ENCODE assay signal across 9 cellular contexts in the genomic region with DNA sequence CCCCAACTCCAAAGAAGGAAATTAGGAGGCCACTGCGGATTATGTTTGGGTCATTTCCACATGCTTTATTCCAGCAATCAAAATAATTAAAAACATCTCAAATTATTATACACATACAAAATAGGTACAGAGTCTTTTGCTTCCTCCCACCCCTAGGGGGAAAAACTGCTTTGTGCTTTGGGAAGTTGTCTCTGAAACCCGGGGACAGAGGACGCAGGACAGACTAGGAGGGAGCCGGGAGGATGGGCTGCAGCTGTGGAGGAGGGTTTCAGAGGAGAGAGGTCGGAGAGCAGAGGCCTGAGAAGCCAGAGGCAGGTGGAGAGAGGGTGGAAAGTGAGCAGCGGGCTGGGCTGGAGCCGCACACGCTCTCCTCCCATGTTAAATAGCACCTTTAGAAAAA. TPM values are rescaled to one million over a fixed set of nuclear protein-coding genes. Genes with fewer than 3 reads are reported as not detected.
DNase-seq lines count a peak whose midpoint lies in the region; ATAC-seq, FAIRE-seq and TF ChIP-seq lines count a peak whose summit lies in the region.
"Had no signal": no experiment of that assay in that cellular context is flagged by ENCODE, and none has a peak within 500 bp of the region (broad histone marks: within the 10 kb centered on the region; RNA-seq: fewer than 3 reads in every experiment).

No MANE protein-coding gene starts in this region.

- ATAC-seq in lower lobe of right lung (no peak), left colon (no peak), HG02884 (IDR thresholded peaks at IDR 0.05; ENCODE audit: unreplicated experiment) (no peak), GM21737 (IDR thresholded peaks at IDR 0.05; ENCODE audit: unreplicated experiment) (no peak)

- H3K9me3 Mint-ChIP-seq in activated naive CD8-positive, alpha-beta T cell treated with anti-CD3 and anti-CD28 coated beads for 36 hours, result no peaks in the 10 kb centered on the region

- peaks cover 12% of the 10 kb centered on the region for H3K4me1 Mint-ChIP-seq in activated naive CD8-positive, alpha-beta T cell treated with anti-CD3 and anti-CD28 coated beads for 36 hours

- intact Hi-C loops in lower lobe of right lung (cut with DNase I), result no loop called here
- intact Hi-C loops in left colon (cut with DNase I, micrococcal nuclease), result no loop called here

- POLR2A ChIA-PET in AG04450 (lab: Yijun Ruan, JAX), result interaction anchor here (0.7 kb wide), 2 partner anchors 11 to 133 kb away, joined by 5 to 9 read pairs; no protein-coding TSS in a partner anchor

- H3K27ac ChIP-seq in AG04450 (ENCODE audit: low read depth, low read length) (peak overlapping the region; percentile 98), lower lobe of right lung (no peak overlapping the region)

- no peak overlapping the region for H3K4me3 ChIP-seq in AG04450 (ENCODE audit: low read depth, low read length)
- H3K4me3 ChIP-seq in HFF-Myc (replicated peaks; ENCODE audit: low read depth, low read length), result no peak overlapping the region
- peak overlapping the region; percentile 1 for H3K4me3 ChIP-seq in lower lobe of right lung

- CTCF ChIA-PET in AG04450 (lab: Charles Lee), result no interaction called here

- peaks cover 10% of the 10 kb centered on the region for H3K4me1 ChIP-seq in lower lobe of right lung

- no peak overlapping the region for H3K4me3 Mint-ChIP-seq in activated naive CD8-positive, alpha-beta T cell treated with anti-CD3 and anti-CD28 coated beads for 36 hours

- H3K36me3 ChIP-seq in lower lobe of right lung, result peaks cover 32% of the 10 kb centered on the region

- peak overlapping the region; percentile 14 for H3K27ac Mint-ChIP-seq in activated naive CD8-positive, alpha-beta T cell treated with anti-CD3 and anti-CD28 coated beads for 36 hours

- peak; percentile 40; the same call in 1 of the 2 replicates for TF ChIP-seq CTCF in AG04450 (IDR thresholded peaks at IDR 0.05; ENCODE audit: low read depth, low read length)
- peak; percentile 34 for TF ChIP-seq CTCF in HFF-Myc (IDR thresholded peaks at IDR 0.05; ENCODE audit: low read depth, low read length, missing control alignments)
- no peak for TF ChIP-seq CTCF in lower lobe of right lung (IDR thresholded peaks at IDR 0.05)

- H3K27me3 Mint-ChIP-seq in activated naive CD8-positive, alpha-beta T cell treated with anti-CD3 and anti-CD28 coated beads for 36 hours, result no peaks in the 10 kb centered on the region

- H3K9me3 ChIP-seq in AG04450 (ENCODE audit: control insufficient read depth, insufficient read depth, low read length) (no peaks in the 10 kb centered on the region; the same call in 1 of the 2 replicates), lower lobe of right lung (no peaks in the 10 kb centered on the region)

- DNase-seq in AG04450 (ENCODE audit: low read depth, low spot score), result no peak
- DNase-seq in HFF-Myc (ENCODE audit: extremely low read depth, low read depth), result no peak
- no peak for DNase-seq in activated naive CD8-positive, alpha-beta T cell treated with anti-CD3 and anti-CD28 coated beads for 36 hours
- no peak for DNase-seq in lower lobe of right lung
- DNase-seq in left colon, result no peak
- no peak for DNase-seq in RCC 7860 (ENCODE audit: low spot score)
- DNase-seq: midbrain had no signal

- H3K27me3 ChIP-seq in AG04450 (ENCODE audit: control insufficient read depth, insufficient read depth, low read length) (no peaks in the 10 kb centered on the region), lower lobe of right lung (ENCODE audit: low read depth) (no peaks in the 10 kb centered on the region)

- H3K36me3 Mint-ChIP-seq in activated naive CD8-positive, alpha-beta T cell treated with anti-CD3 and anti-CD28 coated beads for 36 hours, result no peaks in the 10 kb centered on the region

- FAIRE-seq in RCC 7860 (lab: Jason Lieb, UNC), result no peak

RNA-seq across cellular contexts. Expression of gene COL1A1, which starts 17.4 kb away (rescaled TPM):
- polyA plus RNA-seq in AG04450 (2011; rRNA removed), result 1,356 and 3,120 TPM in 2 replicates
- polyA minus RNA-seq in AG04450 (2011; rRNA and poly(A)+ RNA removed), result 2,155 and 4,267 TPM in 2 replicates
- total RNA-seq in activated naive CD8-positive, alpha-beta T cell treated with anti-CD3 and anti-CD28 coated beads for 36 hours, result under 1 TPM; 0.72 to 0.78 TPM
- total RNA-seq in lower lobe of right lung (142 TPM), left colon (10 to 100 TPM; 33.5 to 91.9 TPM)

RNA-seq across cellular contexts. Expression of gene SGCA, which starts 18.3 kb away (rescaled TPM):
- polyA plus RNA-seq in AG04450 (2011; rRNA removed), result 0.16 and 0.21 TPM in 2 replicates
- polyA minus RNA-seq in AG04450 (2011; rRNA and poly(A)+ RNA removed), result not detected in 2 replicates
- total RNA-seq in activated naive CD8-positive, alpha-beta T cell treated with anti-CD3 and anti-CD28 coated beads for 36 hours, result under 1 TPM in 1 of 2 experiments, not detected in 1; 0.38 TPM
- 9.1 TPM for total RNA-seq in lower lobe of right lung
- total RNA-seq in left colon, result 1 to 10 TPM in 1 of 2 donors, under 1 TPM in 1; 0.31 to 4.7 TPM

RNA-seq across cellular contexts. Expression of gene PPP1R9B, which starts 33.6 kb away (rescaled TPM):
- polyA plus RNA-seq in AG04450 (2011; rRNA removed), result 17.6 and 18.2 TPM in 2 replicates
- 35.7 and 42.5 TPM in 2 replicates for polyA minus RNA-seq in AG04450 (2011; rRNA and poly(A)+ RNA removed)
- total RNA-seq in activated naive CD8-positive, alpha-beta T cell treated with anti-CD3 and anti-CD28 coated beads for 36 hours, result 10 to 100 TPM; 50.9 to 52.0 TPM
- total RNA-seq in lower lobe of right lung (92.6 TPM), left colon (10 to 100 TPM; 30.6 to 34.3 TPM)

RNA-seq across cellular contexts. Expression of gene SAMD14, which starts 54.1 kb away (rescaled TPM):
- polyA plus RNA-seq in AG04450 (2011; rRNA removed), result 3.5 and 5.3 TPM in 2 replicates
- polyA minus RNA-seq in AG04450 (2011; rRNA and poly(A)+ RNA removed), result 3.8 and 6.4 TPM in 2 replicates
- under 1 TPM; 0.47 to 0.66 TPM for total RNA-seq in activated naive CD8-positive, alpha-beta T cell treated with anti-CD3 and anti-CD28 coated beads for 36 hours
- total RNA-seq in lower lobe of right lung (9.2 TPM), left colon (under 1 TPM; 0.70 to 0.92 TPM)

Comparison
In these comparisons a context has a peak if more than half of its experiments do, and no peak if none do; other contexts are left out.
1. RNA of gene COL1A1, which starts 17.4 kb away (total RNA-seq): 142 TPM in lower lobe of right lung (single experiment) and 33.5 to 91.9 TPM in left colon; 0.72 to 0.78 TPM in activated naive CD8-positive, alpha-beta T cell treated with anti-CD3 and anti-CD28 coated beads for 36 hours; every median in the first group is over 10 times any median in the second.